Comparison of ENCODE assay signal across 1 cellular context in the genomic region with DNA sequence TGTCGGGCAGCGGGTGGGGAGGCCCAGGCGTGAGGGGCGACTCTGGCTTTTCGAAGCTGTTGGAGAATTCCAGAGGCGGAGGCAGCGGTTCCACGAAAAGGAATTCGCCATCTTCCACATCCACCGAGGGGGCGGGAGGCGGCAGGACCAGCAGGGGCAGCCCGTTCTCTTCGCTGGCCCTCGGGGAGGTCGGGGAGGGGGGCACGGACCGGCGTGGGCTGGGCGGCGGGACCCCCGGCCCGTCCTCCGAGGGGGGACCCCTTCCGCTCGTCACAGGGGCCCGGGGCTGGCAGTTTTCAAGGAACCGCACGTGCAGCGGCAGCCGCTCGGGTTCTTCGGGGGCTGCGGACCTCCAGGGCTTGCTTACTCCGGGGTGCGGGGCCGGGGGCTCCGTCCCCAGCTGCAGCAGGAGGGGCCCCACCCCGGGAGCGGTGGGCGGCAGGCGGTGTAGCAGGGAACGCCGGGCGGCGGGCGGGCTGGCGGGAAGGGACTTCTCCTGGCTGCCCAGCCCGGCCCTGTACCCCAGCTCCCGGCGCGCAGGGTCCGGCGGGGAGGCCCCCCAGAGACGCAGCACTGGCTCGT.
TF ChIP-seq lines count a peak whose summit lies in the region.

No MANE protein-coding gene starts in this region.

TF ChIP-seq in K562, 482 proteins besides CTCF, POLR2A, EP300 and RAD21:
- TF ChIP-seq OTX1 (CRISPR knock-in tag; IDR thresholded peaks at IDR 0.05) (no peak), ZNF41 (CRISPR knock-in tag; conservative IDR thresholded peaks at IDR 0.05) (no peak)
- TF ChIP-seq, protein P1, sequence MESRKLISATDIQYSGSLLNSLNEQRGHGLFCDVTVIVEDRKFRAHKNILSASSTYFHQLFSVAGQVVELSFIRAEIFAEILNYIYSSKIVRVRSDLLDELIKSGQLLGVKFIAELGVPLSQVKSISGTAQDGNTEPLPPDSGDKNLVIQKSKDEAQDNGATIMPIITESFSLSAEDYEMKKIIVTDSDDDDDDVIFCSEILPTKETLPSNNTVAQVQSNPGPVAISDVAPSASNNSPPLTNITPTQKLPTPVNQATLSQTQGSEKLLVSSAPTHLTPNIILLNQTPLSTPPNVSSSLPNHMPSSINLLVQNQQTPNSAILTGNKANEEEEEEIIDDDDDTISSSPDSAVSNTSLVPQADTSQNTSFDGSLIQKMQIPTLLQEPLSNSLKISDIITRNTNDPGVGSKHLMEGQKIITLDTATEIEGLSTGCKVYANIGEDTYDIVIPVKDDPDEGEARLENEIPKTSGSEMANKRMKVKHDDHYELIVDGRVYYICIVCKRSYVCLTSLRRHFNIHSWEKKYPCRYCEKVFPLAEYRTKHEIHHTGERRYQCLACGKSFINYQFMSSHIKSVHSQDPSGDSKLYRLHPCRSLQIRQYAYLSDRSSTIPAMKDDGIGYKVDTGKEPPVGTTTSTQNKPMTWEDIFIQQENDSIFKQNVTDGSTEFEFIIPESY (CRISPR knock-in tag; IDR thresholded peaks at IDR 0.05), result peak; percentile 46; the same call in 1 of the 2 replicates
